ENCODE assay signal across 20 cellular contexts in genomic region chr5:40165106-40165788, GRCh38.
"Had no signal": no experiment of that assay in that cellular context is flagged by ENCODE, and none has a peak within 500 bp of the region (broad histone marks: within the 10 kb centered on the region; RNA-seq: fewer than 3 reads in every experiment).

No MANE protein-coding gene starts in this region.

- H3K27ac Mint-ChIP-seq: naive thymus-derived CD4-positive, alpha-beta T cell; nephron progenitor cell; stimulated activated naive B cell treated with anti-CD40 and anti-IgM and Interleukin-4, amounts not matched to agents 10 μg/mL and 1 μg/mL and 100 μg/mL, for 72 hours; stimulated activated naive CD8-positive, alpha-beta T cell treated with anti-CD3 and anti-CD28 coated beads, Interleukin-15, amount 100 ng/mL, for 72 hours had no signal

- H3K27me3 Mint-ChIP-seq: naive thymus-derived CD4-positive, alpha-beta T cell; stimulated activated naive CD8-positive, alpha-beta T cell treated with anti-CD3 and anti-CD28 coated beads, Interleukin-15, amount 100 ng/mL, for 72 hours had no signal

- H3K4me3 Mint-ChIP-seq: naive thymus-derived CD4-positive, alpha-beta T cell; nephron progenitor cell; stimulated activated naive B cell treated with anti-CD40 and anti-IgM and Interleukin-4, amounts not matched to agents 10 μg/mL and 1 μg/mL and 100 μg/mL, for 72 hours; stimulated activated naive CD8-positive, alpha-beta T cell treated with anti-CD3 and anti-CD28 coated beads, Interleukin-15, amount 100 ng/mL, for 72 hours had no signal

- H3K4me1 Mint-ChIP-seq: stimulated activated naive CD8-positive, alpha-beta T cell treated with anti-CD3 and anti-CD28 coated beads, Interleukin-15, amount 100 ng/mL, for 72 hours had no signal

- H3K4me3 ChIP-seq: colonic mucosa, heart left ventricle, lung, psoas muscle, right lobe of liver, testis, tibial nerve had no signal

- H3K9me3 ChIP-seq: colonic mucosa, neutrophil, right lobe of liver, testis had no signal

- H3K27ac ChIP-seq: colonic mucosa, heart left ventricle, neutrophil, psoas muscle, right lobe of liver, testis, tibial nerve had no signal

- H3K27me3 ChIP-seq: colonic mucosa, heart left ventricle, neutrophil, right lobe of liver, testis, tibial nerve had no signal

- H3K36me3 ChIP-seq: colonic mucosa, heart left ventricle, neutrophil, right lobe of liver, tibial nerve had no signal

- ATAC-seq: heart left ventricle; left colon; left ventricle myocardium superior; naive thymus-derived CD4-positive, alpha-beta T cell; psoas muscle; stimulated activated naive CD8-positive, alpha-beta T cell treated with anti-CD3 and anti-CD28 coated beads, Interleukin-15, amount 100 ng/mL, for 72 hours had no signal

- H3K4me1 ChIP-seq: colonic mucosa, heart left ventricle, psoas muscle, right lobe of liver, testis, tibial nerve had no signal

- DNase-seq: colonic mucosa; dermis blood vessel endothelial cell; foreskin melanocyte; hippocampal formation; left colon; left ventricle myocardium superior; naive thymus-derived CD4-positive, alpha-beta T cell; psoas muscle; retina; right lobe of liver; stimulated activated CD4-positive, alpha-beta T cell treated with anti-CD3 and anti-CD28 coated beads, Interleukin-2, amount 100 ng/mL, for 24 hours; stimulated activated CD4-positive, alpha-beta T cell treated with anti-CD3 and anti-CD28 coated beads, Interleukin-4, amount 100 ng/mL, for 4 hours; stimulated activated naive B cell treated with anti-CD40 and anti-IgM and Interleukin-4, amounts not matched to agents 10 μg/mL and 1 μg/mL and 100 μg/mL, for 72 hours; stimulated activated naive CD8-positive, alpha-beta T cell treated with anti-CD3 and anti-CD28 coated beads, Interleukin-15, amount 100 ng/mL, for 72 hours; testis had no signal
